26 cellular contexts compared by ENCODE assay signal in the genomic region with DNA sequence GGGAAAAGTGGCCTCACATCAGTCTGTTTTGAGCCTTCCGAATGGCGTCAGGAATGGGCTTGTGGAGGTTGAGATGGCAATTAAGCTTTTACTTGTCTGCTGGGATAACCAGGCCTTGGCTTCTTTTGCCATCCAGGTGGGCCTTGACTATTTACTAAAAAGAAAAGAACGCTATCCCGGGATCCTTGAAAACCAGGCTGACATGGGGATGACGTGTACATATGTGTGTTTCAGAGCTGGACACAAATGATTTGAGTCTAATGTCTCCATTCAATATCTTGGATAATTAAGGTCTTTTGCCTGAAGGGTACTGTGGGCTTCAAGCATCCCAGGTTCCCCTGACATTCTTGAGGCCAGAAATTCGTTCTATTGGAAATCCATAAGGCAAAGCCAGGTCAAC. TPM values are rescaled to one million over a fixed set of nuclear protein-coding genes. Genes with fewer than 3 reads are reported as not detected.
"Had no signal": no experiment of that assay in that cellular context is flagged by ENCODE, and none has a peak within 500 bp of the region (broad histone marks: within the 10 kb centered on the region; RNA-seq: fewer than 3 reads in every experiment).

No MANE protein-coding gene starts in this region.

- ATAC-seq: K562 had no signal

- H3K4me3 ChIP-seq: K562, SJSA1, SK-N-MC had no signal

- H3K9ac ChIP-seq: KMS-11 had no signal

- H3K27ac ChIP-seq: KMS-11, SJSA1, SK-N-MC had no signal

- H3K4me3 Mint-ChIP-seq: IgD-negative memory B cell had no signal

- H3K27ac Mint-ChIP-seq: IgD-negative memory B cell had no signal

- FAIRE-seq: K562, RCC 7860 had no signal

- H3K36me3 ChIP-seq: SJSA1 had no signal

- H3K4me1 ChIP-seq: SJSA1 had no signal

- H3K36me3 Mint-ChIP-seq: IgD-negative memory B cell had no signal

- DNase-seq: Kasumi-1, MV-4-11, NCI-H1048, NCI-H1105, NCI-H1417, NCI-H1436 treated with DMSO at 0.1 percent for 48 hours, NCI-H1694, NCI-H1930, NCI-H2081, NCI-H2107, NCI-H2227 treated with DMSO at 0.1 percent for 48 hours, NCI-H524, NCI-H526 treated with DMSO at 0.1 percent for 48 hours, NCI-H774, Right ventricle myocardium superior, RPMI8226, SIG-M5 had no signal

RNA-seq across cellular contexts. Expression of a gene that starts 32.6 kb away (rescaled TPM):
- total RNA-seq: K562, Right ventricle myocardium superior, SJSA1 had no signal

RNA-seq across cellular contexts. Expression of a gene that starts 38.1 kb away (rescaled TPM):
- total RNA-seq: HT1080, K562, M059J, NCI-H460, Right ventricle myocardium superior, SJSA1 had no signal

RNA-seq across cellular contexts. Expression of a gene that starts 38.8 kb away (rescaled TPM):
- total RNA-seq: HT1080, K562, M059J, NCI-H460, Right ventricle myocardium superior, SJSA1 had no signal

RNA-seq across cellular contexts. Expression of a gene that starts 55.9 kb away (rescaled TPM):
- total RNA-seq: NCI-H460, Right ventricle myocardium superior, SJSA1 had no signal
